In genomic region chr10:66167816-66168215, GRCh38 we compare ENCODE assay signal across 20 cellular contexts.
A peak's percentile ranks its signal among the peaks of the same experiment; 100 is the strongest.
DNase-seq lines count a peak whose midpoint lies in the region; ATAC-seq lines count a peak whose summit lies in the region.
"Had no signal": no experiment of that assay in that cellular context is flagged by ENCODE, and none has a peak within 500 bp of the region (broad histone marks: within the 10 kb centered on the region; RNA-seq: fewer than 3 reads in every experiment).

No MANE protein-coding gene starts in this region.

- no peak for ATAC-seq in HG03159 (IDR thresholded peaks at IDR 0.05; ENCODE audit: unreplicated experiment)
- ATAC-seq: A549; activated naive CD4-positive, alpha-beta T cell treated with anti-CD3 and anti-CD28 coated beads, Interleukin-2, amount 50 U/mL, for 72 hours had no signal

- DNase-seq in A172 (ENCODE audit: low spot score) (peak; percentile 50), HT1080 (ENCODE audit: low read depth) (peak; percentile 47), UCSD-AML1 (lab: John Stamatoyannopoulos, UW; ENCODE audit: unreplicated experiment) (peak; percentile 3), glomerular visceral epithelial cell (ENCODE audit: extremely low spot score) (peak; percentile 95), putamen (ENCODE audit: low spot score) (no peak), NCI-H2107 treated with DMSO at 0.1 percent for 48 hours (lab: John Stamatoyannopoulos, UW; ENCODE audit: unreplicated experiment) (no peak)
- DNase-seq in activated naive CD4-positive, alpha-beta T cell treated with anti-CD3 and anti-CD28 coated beads, Interleukin-2, amount 50 U/mL, for 16 hours: no peak
- DNase-seq: activated T-cell treated with anti-CD3 and anti-CD28 coated beads, Interleukin-2, amount 50 U/mL, for 48 hours; cortex of kidney; DMS153; foreskin fibroblast; KG1; NCI-H1105; NCI-H2081 treated with DMSO at 0.1 percent for 48 hours; NCI-H524 treated with DMSO at 0.1 percent for 48 hours; stimulated activated CD4-positive, alpha-beta T cell treated with anti-CD3 and anti-CD28 coated beads, Interleukin-4, amount 100 ng/mL, for 4 hours; uterus had no signal

Comparison
In these comparisons a context has a peak if more than half of its experiments do, and no peak if none do; other contexts are left out.
1. DNase-seq: peak in A172 (single experiment), HT1080 (single experiment), UCSD-AML1 (single experiment) and glomerular visceral epithelial cell (single experiment); none in putamen (single experiment), activated naive CD4-positive, alpha-beta T cell treated with anti-CD3 and anti-CD28 coated beads, Interleukin-2, amount 50 U/mL, for 16 hours (single experiment) and NCI-H2107 treated with DMSO at 0.1 percent for 48 hours (single experiment).